8 cellular contexts compared by ENCODE assay signal in the genomic region with DNA sequence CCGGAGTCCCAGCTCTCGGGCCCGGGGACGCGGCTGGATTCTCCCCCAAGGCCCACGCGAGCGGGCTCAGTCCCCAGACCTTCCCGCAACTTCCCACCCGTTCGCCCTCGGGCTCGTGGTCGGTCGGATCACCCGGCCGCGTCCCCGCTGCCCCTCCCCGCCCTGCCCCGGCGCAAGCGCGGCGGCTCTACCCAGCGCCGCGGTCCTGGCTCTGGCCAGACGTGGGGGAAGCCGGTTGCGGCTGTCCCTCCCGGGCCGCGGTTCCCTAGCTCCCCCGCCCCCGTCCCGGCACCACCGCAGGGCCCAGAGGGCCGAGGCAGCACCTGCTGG.
DNase-seq lines count a peak whose midpoint lies in the region; ATAC-seq and TF ChIP-seq lines count a peak whose summit lies in the region.

No MANE protein-coding gene starts in this region.

- H3K9ac ChIP-seq in ES-I3 (ENCODE audit: low read depth, low read length) (peak overlapping the region; percentile 100), NT2/D1 (ENCODE audit: insufficient read length, low read depth) (peak overlapping the region; percentile 95), duodenal mucosa (ENCODE audit: low read depth in 1 of 2, low read length in 2 of 2) (peak overlapping the region; percentile 94 to 98)

- CTCF ChIA-PET in HEK293T (lab: Yijun Ruan, JAX) = interaction anchor here (1.1 to 3.1 kb wide), 5 partner anchors 10 to 101 kb away, joined by 3 to 23 read pairs (median 3); no protein-coding TSS in a partner anchor

- no peak for DNase-seq in NT2/D1 (ENCODE audit: low read depth, low spot score)
- DNase-seq in iPS-NIHi11 (ENCODE audit: low spot score) = no peak
- no peak for DNase-seq in inferior parietal cortex (ENCODE audit: extremely low spot score)
- DNase-seq in HEK293T (ENCODE audit: extremely low spot score) = no peak

- H3K27me3 ChIP-seq in NT2/D1 (ENCODE audit: insufficient read depth, insufficient read length) (no peaks in the 10 kb centered on the region), duodenal mucosa (ENCODE audit: control insufficient read depth in 1 of 2, insufficient read depth in 2 of 2, low read length in 2 of 2) (no peaks in the 10 kb centered on the region), muscle layer of duodenum (ENCODE audit: low read depth, low read length) (no peaks in the 10 kb centered on the region)

- H3K4me3 ChIP-seq in NT2/D1 (ENCODE audit: insufficient read length, low read depth) (peak overlapping the region; percentile 81), duodenal mucosa (ENCODE audit: low read depth in 1 of 2, low read length in 2 of 2) (peak overlapping the region; percentile 66 to 96), muscle layer of duodenum (ENCODE audit: low read depth in 1 of 2, low read length in 2 of 2) (peak overlapping the region; percentile 82 to 99)

- H3K4me1 ChIP-seq in ES-I3 (ENCODE audit: insufficient read depth, low read length) = peaks cover 28% of the 10 kb centered on the region
- no peaks in the 10 kb centered on the region for H3K4me1 ChIP-seq in NT2/D1 (ENCODE audit: insufficient read depth, insufficient read length)
- peaks cover 37% of the 10 kb centered on the region in 2 donors for H3K4me1 ChIP-seq in duodenal mucosa (ENCODE audit: control insufficient read depth in 1 of 2, insufficient read depth in 2 of 2, low read length in 2 of 2)
- H3K4me1 ChIP-seq in muscle layer of duodenum (ENCODE audit: control insufficient read depth in 1 of 2, insufficient read depth in 2 of 2, low read length in 2 of 2) = peaks cover 10 to 26% of the 10 kb centered on the region in 2 donors

- POLR2A ChIA-PET in HEK293T (lab: Yijun Ruan, JAX) = interaction anchor here (0.6 to 3.2 kb wide), 30 partner anchors 11 to 1144 kb away, joined by 3 to 35 read pairs (median 4); partner anchors contain the start of genes AGPS and HNRNPA3

- H3K36me3 ChIP-seq in ES-I3 (ENCODE audit: insufficient read depth, low read length) (no peaks in the 10 kb centered on the region), NT2/D1 (ENCODE audit: insufficient read depth, insufficient read length, low read length) (peaks cover 13% of the 10 kb centered on the region), duodenal mucosa (ENCODE audit: control insufficient read depth in 1 of 2, insufficient read depth in 2 of 2, low read length in 2 of 2) (no peaks in the 10 kb centered on the region), muscle layer of duodenum (ENCODE audit: control insufficient read depth in 1 of 2, insufficient read depth in 2 of 2, low read length in 2 of 2) (peaks cover 0 to 32% of the 10 kb centered on the region in 2 donors)

- H3K27ac ChIP-seq in duodenal mucosa (ENCODE audit: low read depth, low read length) = peak overlapping the region; percentile 100
- peak overlapping the region; percentile 99 for H3K27ac ChIP-seq in muscle layer of duodenum (ENCODE audit: low read length)

- ATAC-seq in GM21526 (IDR thresholded peaks at IDR 0.05; ENCODE audit: low FRiP score, unreplicated experiment) = peak; percentile 17

- H3K9me3 ChIP-seq in ES-I3 (ENCODE audit: control insufficient read depth, insufficient read depth, low read length) (no peaks in the 10 kb centered on the region), NT2/D1 (ENCODE audit: insufficient read depth, low read length) (peaks cover 1% of the 10 kb centered on the region; the same call in 1 of the 2 replicates), duodenal mucosa (ENCODE audit: control insufficient read depth in 1 of 2, low read length in 2 of 2) (no peaks in the 10 kb centered on the region), muscle layer of duodenum (ENCODE audit: control insufficient read depth in 1 of 2, low read length in 2 of 2) (no peaks in the 10 kb centered on the region)

TF ChIP-seq in HEK293T, 16 proteins besides CTCF, POLR2A, EP300 and RAD21:
- no peak for TF ChIP-seq BHLHE40 (IDR thresholded peaks at IDR 0.05; ENCODE audit: borderline replicate concordance)
- no peak for TF ChIP-seq FOXA1 (IDR thresholded peaks at IDR 0.05)
- no peak for TF ChIP-seq NFRKB (IDR thresholded peaks at IDR 0.05)
- no peak for TF ChIP-seq FOXK2 (IDR thresholded peaks at IDR 0.05)
TF ChIP-seq in HEK293T: peak in this region for 0.
